ENCODE assay signal across 2 cellular contexts in genomic region chr14:32379447-32379846, GRCh38.
TF ChIP-seq lines count a peak whose summit lies in the region.

No MANE protein-coding gene starts in this region.

TF ChIP-seq in GM23338, 12 proteins besides CTCF, POLR2A, EP300 and RAD21 (continued from another document):
- TF ChIP-seq STAT1 (IDR thresholded peaks at IDR 0.05; ENCODE audit: unreplicated experiment) = no peak
- TF ChIP-seq REST (IDR thresholded peaks at IDR 0.05; ENCODE audit: unreplicated experiment) = no peak
- TF ChIP-seq, protein P1, sequence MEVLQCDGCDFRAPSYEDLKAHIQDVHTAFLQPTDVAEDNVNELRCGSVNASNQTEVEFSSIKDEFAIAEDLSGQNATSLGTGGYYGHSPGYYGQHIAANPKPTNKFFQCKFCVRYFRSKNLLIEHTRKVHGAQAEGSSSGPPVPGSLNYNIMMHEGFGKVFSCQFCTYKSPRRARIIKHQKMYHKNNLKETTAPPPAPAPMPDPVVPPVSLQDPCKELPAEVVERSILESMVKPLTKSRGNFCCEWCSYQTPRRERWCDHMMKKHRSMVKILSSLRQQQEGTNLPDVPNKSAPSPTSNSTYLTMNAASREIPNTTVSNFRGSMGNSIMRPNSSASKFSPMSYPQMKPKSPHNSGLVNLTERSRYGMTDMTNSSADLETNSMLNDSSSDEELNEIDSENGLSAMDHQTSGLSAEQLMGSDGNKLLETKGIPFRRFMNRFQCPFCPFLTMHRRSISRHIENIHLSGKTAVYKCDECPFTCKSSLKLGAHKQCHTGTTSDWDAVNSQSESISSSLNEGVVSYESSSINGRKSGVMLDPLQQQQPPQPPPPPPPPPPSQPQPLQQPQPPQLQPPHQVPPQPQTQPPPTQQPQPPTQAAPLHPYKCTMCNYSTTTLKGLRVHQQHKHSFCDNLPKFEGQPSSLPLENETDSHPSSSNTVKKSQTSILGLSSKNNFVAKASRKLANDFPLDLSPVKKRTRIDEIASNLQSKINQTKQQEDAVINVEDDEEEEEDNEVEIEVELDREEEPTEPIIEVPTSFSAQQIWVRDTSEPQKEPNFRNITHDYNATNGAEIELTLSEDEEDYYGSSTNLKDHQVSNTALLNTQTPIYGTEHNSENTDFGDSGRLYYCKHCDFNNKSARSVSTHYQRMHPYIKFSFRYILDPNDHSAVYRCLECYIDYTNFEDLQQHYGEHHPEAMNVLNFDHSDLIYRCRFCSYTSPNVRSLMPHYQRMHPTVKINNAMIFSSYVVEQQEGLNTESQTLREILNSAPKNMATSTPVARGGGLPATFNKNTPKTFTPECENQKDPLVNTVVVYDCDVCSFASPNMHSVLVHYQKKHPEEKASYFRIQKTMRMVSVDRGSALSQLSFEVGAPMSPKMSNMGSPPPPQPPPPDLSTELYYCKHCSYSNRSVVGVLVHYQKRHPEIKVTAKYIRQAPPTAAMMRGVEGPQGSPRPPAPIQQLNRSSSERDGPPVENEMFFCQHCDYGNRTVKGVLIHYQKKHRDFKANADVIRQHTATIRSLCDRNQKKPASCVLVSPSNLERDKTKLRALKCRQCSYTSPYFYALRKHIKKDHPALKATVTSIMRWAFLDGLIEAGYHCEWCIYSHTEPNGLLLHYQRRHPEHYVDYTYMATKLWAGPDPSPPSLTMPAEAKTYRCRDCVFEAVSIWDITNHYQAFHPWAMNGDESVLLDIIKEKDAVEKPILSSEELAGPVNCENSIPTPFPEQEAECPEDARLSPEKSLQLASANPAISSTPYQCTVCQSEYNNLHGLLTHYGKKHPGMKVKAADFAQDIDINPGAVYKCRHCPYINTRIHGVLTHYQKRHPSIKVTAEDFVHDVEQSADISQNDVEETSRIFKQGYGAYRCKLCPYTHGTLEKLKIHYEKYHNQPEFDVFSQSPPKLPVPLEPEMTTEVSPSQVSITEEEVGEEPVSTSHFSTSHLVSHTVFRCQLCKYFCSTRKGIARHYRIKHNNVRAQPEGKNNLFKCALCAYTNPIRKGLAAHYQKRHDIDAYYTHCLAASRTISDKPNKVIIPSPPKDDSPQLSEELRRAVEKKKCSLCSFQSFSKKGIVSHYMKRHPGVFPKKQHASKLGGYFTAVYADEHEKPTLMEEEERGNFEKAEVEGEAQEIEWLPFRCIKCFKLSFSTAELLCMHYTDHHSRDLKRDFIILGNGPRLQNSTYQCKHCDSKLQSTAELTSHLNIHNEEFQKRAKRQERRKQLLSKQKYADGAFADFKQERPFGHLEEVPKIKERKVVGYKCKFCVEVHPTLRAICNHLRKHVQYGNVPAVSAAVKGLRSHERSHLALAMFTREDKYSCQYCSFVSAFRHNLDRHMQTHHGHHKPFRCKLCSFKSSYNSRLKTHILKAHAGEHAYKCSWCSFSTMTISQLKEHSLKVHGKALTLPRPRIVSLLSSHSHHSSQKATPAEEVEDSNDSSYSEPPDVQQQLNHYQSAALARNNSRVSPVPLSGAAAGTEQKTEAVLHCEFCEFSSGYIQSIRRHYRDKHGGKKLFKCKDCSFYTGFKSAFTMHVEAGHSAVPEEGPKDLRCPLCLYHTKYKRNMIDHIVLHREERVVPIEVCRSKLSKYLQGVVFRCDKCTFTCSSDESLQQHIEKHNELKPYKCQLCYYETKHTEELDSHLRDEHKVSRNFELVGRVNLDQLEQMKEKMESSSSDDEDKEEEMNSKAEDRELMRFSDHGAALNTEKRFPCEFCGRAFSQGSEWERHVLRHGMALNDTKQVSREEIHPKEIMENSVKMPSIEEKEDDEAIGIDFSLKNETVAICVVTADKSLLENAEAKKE (CRISPR knock-in tag; IDR thresholded peaks at IDR 0.05) = no peak
- no peak for TF ChIP-seq NANOG (IDR thresholded peaks at IDR 0.05; ENCODE audit: borderline replicate concordance)
- TF ChIP-seq POLR2AphosphoS5 (IDR thresholded peaks at IDR 0.05; ENCODE audit: low read depth) = no peak
- no peak for TF ChIP-seq CREB1 (CRISPR knock-in tag; IDR thresholded peaks at IDR 0.05; ENCODE audit: low read depth)
- no peak for TF ChIP-seq EZH2 (IDR thresholded peaks at IDR 0.05; ENCODE audit: low read depth, unreplicated experiment)
- TF ChIP-seq ZNF114 (CRISPR knock-in tag; IDR thresholded peaks at IDR 0.05) = no peak
- TF ChIP-seq ETS1 (IDR thresholded peaks at IDR 0.05) = no peak
- TF ChIP-seq ZNF331 (CRISPR knock-in tag; IDR thresholded peaks at IDR 0.05; ENCODE audit: low read depth) = no peak
- no peak for TF ChIP-seq EZH2phosphoT487 (IDR thresholded peaks at IDR 0.05; ENCODE audit: unreplicated experiment)

TF ChIP-seq in endothelial cell of umbilical vein, 7 proteins besides CTCF, POLR2A, EP300 and RAD21 (continued from another document):
- TF ChIP-seq MYC (IDR thresholded peaks at IDR 0.05; ENCODE audit: low read depth, low read length) = no peak
